In the genomic region with DNA sequence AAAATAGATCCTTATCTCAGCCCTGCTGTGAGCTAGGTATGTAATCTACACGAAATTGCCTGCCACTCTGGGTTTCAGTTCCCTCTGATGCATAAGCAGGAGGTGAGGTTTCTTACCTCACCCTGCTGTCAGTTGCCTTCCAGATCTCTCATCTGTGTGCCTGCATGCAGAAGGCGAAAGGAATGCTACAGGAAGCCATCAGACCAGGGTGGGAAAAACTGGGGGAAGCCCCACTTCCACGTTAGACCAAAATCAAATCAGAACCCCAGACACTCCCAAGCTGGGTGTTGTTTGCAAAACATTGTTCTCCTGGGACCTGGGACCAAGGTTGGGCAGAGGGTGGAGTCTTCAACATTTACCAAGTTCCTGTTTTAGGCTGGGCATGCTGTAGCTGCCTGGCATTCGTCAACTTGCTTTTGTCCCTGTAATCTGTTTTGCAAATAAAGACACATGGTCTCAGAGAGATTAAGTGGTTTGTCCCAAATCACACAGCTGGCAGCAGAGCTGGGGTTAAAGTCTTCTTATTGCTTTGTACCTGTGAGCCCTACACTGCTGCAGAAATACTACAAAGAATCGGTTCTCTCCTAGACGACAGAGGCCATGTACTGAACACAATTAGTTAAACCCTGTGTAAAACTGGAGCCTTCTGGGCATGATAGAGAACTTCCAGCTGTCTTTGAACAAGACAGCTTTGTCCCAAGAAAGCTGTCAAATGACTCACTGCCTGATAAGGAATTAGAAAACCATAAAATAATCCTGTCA, we compare ENCODE assay signal across 7 cellular contexts.
DNase-seq lines count a peak whose midpoint lies in the region; ATAC-seq, FAIRE-seq and TF ChIP-seq lines count a peak whose summit lies in the region.

No MANE protein-coding gene starts in this region.

- no peak for DNase-seq in GM18507 (ENCODE audit: extremely low spot score, insufficient read length, low read depth)
- peak in 4 of 34 experiments; percentile 0 to 25 (median 11) for DNase-seq in T-cell
- DNase-seq in memory B cell (ENCODE audit: low spot score in 2 of 2), result peak; percentile 46 to 50
- DNase-seq in NCI-H1436 treated with DMSO at 0.1 percent for 48 hours (lab: John Stamatoyannopoulos, UW), result no peak
- DNase-seq in mucosa of gallbladder (ENCODE audit: low spot score), result no peak
- no peak for DNase-seq in ascending aorta (ENCODE audit: low spot score in 2 of 2)

- H3K27me3 ChIP-seq in ascending aorta, result no peaks in the 10 kb centered on the region

- H3K4me3 ChIP-seq in ascending aorta, result no peak overlapping the region

- intact Hi-C loops in ascending aorta (cut with DNase I), result no loop called here

- H3K27ac Mint-ChIP-seq in T-cell (peak overlapping the region; percentile 77 to 82), memory B cell (peak overlapping the region; percentile 77)

- CTCF ChIA-PET in T-cell (lab: Charles Lee), result interaction anchor here in 1 of 2 donors (0.6 to 1.4 kb wide), 2 partner anchors 26 to 401 kb away, joined by 3 to 10 read pairs; no protein-coding TSS in a partner anchor

- peak overlapping the region; percentile 37 to 54 (median 45) for H3K4me3 Mint-ChIP-seq in T-cell
- H3K4me3 Mint-ChIP-seq in memory B cell, result peak overlapping the region; percentile 81

- ATAC-seq in HG02759 (IDR thresholded peaks at IDR 0.05; ENCODE audit: unreplicated experiment) (peak; percentile 58), T-cell (replicated peaks in 1 of 4) (peak; percentile 66 to 80 (median 74)), memory B cell (ENCODE audit: low read depth) (peak; percentile 97)

- H3K36me3 Mint-ChIP-seq in T-cell, result peaks cover 1% of the 10 kb centered on the region
- peaks cover 3% of the 10 kb centered on the region for H3K36me3 Mint-ChIP-seq in memory B cell

- TF ChIP-seq CTCF in ascending aorta (IDR thresholded peaks at IDR 0.05), result no peak

- H3K9me3 Mint-ChIP-seq in T-cell (peaks cover 0 to 13% (median 12%) of the 10 kb centered on the region in 3 donors), memory B cell (peaks cover 5% of the 10 kb centered on the region)

- no peak overlapping the region for H3K27ac ChIP-seq in ascending aorta

- POLR2A ChIA-PET in T-cell (lab: Charles Lee), result interaction anchor here in 1 of 2 donors (0.5 to 0.7 kb wide), 3 partner anchors 20 to 573 kb away, joined by 3 read pairs; no protein-coding TSS in a partner anchor

- H3K4me1 Mint-ChIP-seq in T-cell (peaks cover 16 to 28% (median 26%) of the 10 kb centered on the region in 3 donors), memory B cell (peaks cover 22% of the 10 kb centered on the region)

- H3K27me3 Mint-ChIP-seq in T-cell (peaks cover 0 to 21% of the 10 kb centered on the region in 2 donors), memory B cell (no peaks in the 10 kb centered on the region)

- H3K36me3 ChIP-seq in ascending aorta, result no peaks in the 10 kb centered on the region

- peaks cover 0 to under 1% of the 10 kb centered on the region in 2 donors for H3K9me3 ChIP-seq in ascending aorta

- no peaks in the 10 kb centered on the region for H3K4me1 ChIP-seq in ascending aorta

- peak; percentile 64 for FAIRE-seq in GM18507 (lab: Jason Lieb, UNC)

Comparison
In these comparisons a context has a peak if more than half of its experiments do, and no peak if none do; other contexts are left out.
1. DNase-seq: peak in memory B cell (2 of 2); none in GM18507 (single experiment), NCI-H1436 treated with DMSO at 0.1 percent for 48 hours (single experiment), mucosa of gallbladder (single experiment) and ascending aorta (0 of 2).
2. Peak in every context shown above with its lines, with median percentiles within 50 percentile points of each other: ATAC-seq.